Comparison of ENCODE assay signal across 1 cellular context in genomic region chr19:47225746-47226425, GRCh38.
TF ChIP-seq lines count a peak whose summit lies in the region.

No MANE protein-coding gene starts in this region.

TF ChIP-seq in HepG2, 621 proteins besides CTCF, POLR2A, EP300 and RAD21 (continued from another document and continues in another):
- peak; percentile 89; the same call in 1 of the 2 replicates for TF ChIP-seq ERF (CRISPR knock-in tag; IDR thresholded peaks at IDR 0.05)
- TF ChIP-seq REST (IDR thresholded peaks at IDR 0.05; ENCODE audit: borderline replicate concordance in 1 of 2, low read depth in 1 of 2, low read length in 2 of 2) = peak in 1 of 2 experiments; percentile 74; a peak in 1 of 4 replicates
- peak; percentile 81; the same call in 1 of the 2 replicates for TF ChIP-seq FOXC1 (CRISPR knock-in tag; IDR thresholded peaks at IDR 0.05; ENCODE audit: borderline replicate concordance)
- TF ChIP-seq DRAP1 (CRISPR knock-in tag; IDR thresholded peaks at IDR 0.05) = peak; percentile 94
- TF ChIP-seq U2AF1 (optimal IDR thresholded peaks at IDR 0.05; ENCODE audit: low read depth, low read length) = peak; percentile 71
- no peak for TF ChIP-seq PLSCR1 (CRISPR knock-in tag; IDR thresholded peaks at IDR 0.05; ENCODE audit: borderline replicate concordance)
- no peak; the same call in 1 of the 2 replicates for TF ChIP-seq SIX1 (CRISPR knock-in tag; IDR thresholded peaks at IDR 0.05; ENCODE audit: borderline replicate concordance)
- no peak for TF ChIP-seq ZNF292 (CRISPR knock-in tag; IDR thresholded peaks at IDR 0.05; ENCODE audit: borderline replicate concordance, low read depth)
- TF ChIP-seq MED8 (CRISPR knock-in tag; IDR thresholded peaks at IDR 0.05; ENCODE audit: insufficient replicate concordance) = peak; percentile 54
- peak; percentile 62; the same call in 1 of the 2 replicates for TF ChIP-seq ZNF607 (CRISPR knock-in tag; IDR thresholded peaks at IDR 0.05; ENCODE audit: borderline replicate concordance)
- TF ChIP-seq ZMAT3 (CRISPR knock-in tag; conservative IDR thresholded peaks at IDR 0.05) = peak; percentile 44
- peak; percentile 77; the same call in 1 of the 2 replicates for TF ChIP-seq ZNF709 (CRISPR knock-in tag; IDR thresholded peaks at IDR 0.05)
- peak; percentile 94; the same call in 1 of the 2 replicates for TF ChIP-seq DR1 (CRISPR knock-in tag; IDR thresholded peaks at IDR 0.05)
- TF ChIP-seq ZBTB33 (CRISPR knock-in tag; IDR thresholded peaks at IDR 0.05) = no peak
- 0 out of 2 replicates have a peak, but pooled peaks have one; percentile 6 for TF ChIP-seq CBX5 (CRISPR knock-in tag; IDR thresholded peaks at IDR 0.05; ENCODE audit: borderline replicate concordance)
- TF ChIP-seq ZNF773 (CRISPR knock-in tag; IDR thresholded peaks at IDR 0.05; ENCODE audit: borderline replicate concordance) = peak; percentile 90
- peak; percentile 51; the same call in 1 of the 2 replicates for TF ChIP-seq SPEN (CRISPR knock-in tag; IDR thresholded peaks at IDR 0.05; ENCODE audit: low read depth)
- TF ChIP-seq POGK (CRISPR knock-in tag; conservative IDR thresholded peaks at IDR 0.05) = 0 out of 2 replicates have a peak, but pooled peaks have one; percentile 44
- TF ChIP-seq RELA (CRISPR knock-in tag; IDR thresholded peaks at IDR 0.05) = peak; percentile 88; the same call in 1 of the 2 replicates
- TF ChIP-seq ZNF639 (CRISPR knock-in tag; conservative IDR thresholded peaks at IDR 0.05) = peak; percentile 46
- peak; percentile 81 for TF ChIP-seq FOSL2 (CRISPR knock-in tag; IDR thresholded peaks at IDR 0.05)
- TF ChIP-seq FUBP1 (CRISPR knock-in tag; IDR thresholded peaks at IDR 0.05; ENCODE audit: borderline replicate concordance) = no peak
- TF ChIP-seq, protein P1, sequence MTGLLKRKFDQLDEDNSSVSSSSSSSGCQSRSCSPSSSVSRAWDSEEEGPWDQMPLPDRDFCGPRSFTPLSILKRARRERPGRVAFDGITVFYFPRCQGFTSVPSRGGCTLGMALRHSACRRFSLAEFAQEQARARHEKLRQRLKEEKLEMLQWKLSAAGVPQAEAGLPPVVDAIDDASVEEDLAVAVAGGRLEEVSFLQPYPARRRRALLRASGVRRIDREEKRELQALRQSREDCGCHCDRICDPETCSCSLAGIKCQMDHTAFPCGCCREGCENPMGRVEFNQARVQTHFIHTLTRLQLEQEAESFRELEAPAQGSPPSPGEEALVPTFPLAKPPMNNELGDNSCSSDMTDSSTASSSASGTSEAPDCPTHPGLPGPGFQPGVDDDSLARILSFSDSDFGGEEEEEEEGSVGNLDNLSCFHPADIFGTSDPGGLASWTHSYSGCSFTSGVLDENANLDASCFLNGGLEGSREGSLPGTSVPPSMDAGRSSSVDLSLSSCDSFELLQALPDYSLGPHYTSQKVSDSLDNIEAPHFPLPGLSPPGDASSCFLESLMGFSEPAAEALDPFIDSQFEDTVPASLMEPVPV (CRISPR knock-in tag; IDR thresholded peaks at IDR 0.05) = 0 out of 2 replicates have a peak, but pooled peaks have one; percentile 63
- peak; percentile 88 for TF ChIP-seq ZNF563 (CRISPR knock-in tag; IDR thresholded peaks at IDR 0.05)
- TF ChIP-seq MTF1 (CRISPR knock-in tag; IDR thresholded peaks at IDR 0.05) = peak; percentile 36; the same call in 1 of the 2 replicates
- peak; percentile 77; the same call in 1 of the 2 replicates for TF ChIP-seq ZNF446 (CRISPR knock-in tag; IDR thresholded peaks at IDR 0.05)
- TF ChIP-seq DNMT1 (CRISPR knock-in tag; IDR thresholded peaks at IDR 0.05) = no peak
- TF ChIP-seq SOX13 (IDR thresholded peaks at IDR 0.05) = no peak; the same call in 1 of the 2 replicates
- TF ChIP-seq SOX13 (CRISPR knock-in tag; conservative IDR thresholded peaks at IDR 0.05 in 1 of 2, IDR thresholded peaks at IDR 0.05 in 1 of 2) = 0 out of 4 replicates have a peak, but pooled peaks of 1 of the 2 experiments have one; percentile 6
- peak; percentile 87; the same call in 1 of the 2 replicates for TF ChIP-seq ZIK1 (CRISPR knock-in tag; IDR thresholded peaks at IDR 0.05; ENCODE audit: borderline replicate concordance, low read depth)
- TF ChIP-seq ZNF160 (CRISPR knock-in tag; IDR thresholded peaks at IDR 0.05) = 0 out of 2 replicates have a peak, but pooled peaks have one; percentile 71
- TF ChIP-seq SRSF1 (optimal IDR thresholded peaks at IDR 0.05; ENCODE audit: low read depth, low read length) = peak; percentile 59
- TF ChIP-seq MEIS2 (CRISPR knock-in tag; IDR thresholded peaks at IDR 0.05) = peak; percentile 29
- peak; percentile 73 for TF ChIP-seq SAP130 (CRISPR knock-in tag; IDR thresholded peaks at IDR 0.05; ENCODE audit: low read depth)
